8 cellular contexts compared by ENCODE assay signal in the genomic region with DNA sequence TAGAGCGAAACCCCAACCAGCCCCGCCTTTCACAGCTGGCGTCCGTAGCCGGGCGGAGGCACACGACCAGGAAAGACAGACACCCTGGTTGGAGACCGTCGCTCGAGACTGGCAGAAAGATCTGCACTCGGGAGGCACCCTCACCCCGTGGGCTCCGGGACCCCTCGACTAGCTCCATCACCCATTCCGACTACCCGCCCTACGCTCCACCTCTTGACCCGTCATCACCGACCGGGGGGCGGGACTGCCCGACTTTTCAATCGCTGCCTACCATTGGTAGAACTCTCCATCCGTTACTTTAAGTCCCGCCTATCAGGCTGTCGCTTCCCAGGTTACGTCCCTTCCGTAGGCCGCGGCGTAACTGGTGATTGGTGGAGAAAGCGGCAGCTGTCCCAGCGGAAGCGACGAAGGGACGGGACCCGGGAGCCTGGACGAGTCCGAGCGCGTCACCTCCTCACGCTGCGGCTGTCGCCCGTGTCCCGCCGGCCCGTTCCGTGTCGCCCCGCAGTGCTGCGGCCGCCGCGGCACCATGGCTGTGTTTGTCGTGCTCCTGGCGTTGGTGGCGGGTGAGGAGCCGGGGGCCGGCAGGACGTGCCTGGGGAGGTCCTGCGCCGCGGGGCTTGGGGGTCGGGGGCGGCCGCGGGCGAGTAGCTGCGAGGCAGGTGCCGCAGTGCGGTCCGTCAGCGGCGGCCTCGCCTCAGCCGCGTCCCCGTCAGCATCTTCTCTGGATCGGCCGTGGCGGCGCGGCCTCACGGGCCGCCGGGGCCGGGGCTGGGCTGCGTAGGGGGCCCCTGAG. TPM values are rescaled to one million over a fixed set of nuclear protein-coding genes. Genes with fewer than 3 reads are reported as not detected.
DNase-seq lines count a peak whose midpoint lies in the region; ATAC-seq and TF ChIP-seq lines count a peak whose summit lies in the region.

A gene with protein sequence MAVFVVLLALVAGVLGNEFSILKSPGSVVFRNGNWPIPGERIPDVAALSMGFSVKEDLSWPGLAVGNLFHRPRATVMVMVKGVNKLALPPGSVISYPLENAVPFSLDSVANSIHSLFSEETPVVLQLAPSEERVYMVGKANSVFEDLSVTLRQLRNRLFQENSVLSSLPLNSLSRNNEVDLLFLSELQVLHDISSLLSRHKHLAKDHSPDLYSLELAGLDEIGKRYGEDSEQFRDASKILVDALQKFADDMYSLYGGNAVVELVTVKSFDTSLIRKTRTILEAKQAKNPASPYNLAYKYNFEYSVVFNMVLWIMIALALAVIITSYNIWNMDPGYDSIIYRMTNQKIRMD (plus strand): TSS at position 434 of the 796 bp plus-strand sequence. CDS start 96 bp downstream, at position 530.

- TF ChIP-seq CTCF in SU-DHL-6 (IDR thresholded peaks at IDR 0.05; ENCODE audit: insufficient read depth, low read length, poor library complexity, severe bottlenecking): no peak
- TF ChIP-seq CTCF in ovary (IDR thresholded peaks at IDR 0.05): no peak
- no peak for TF ChIP-seq CTCF in thyroid gland (IDR thresholded peaks at IDR 0.05)

- peak; percentile 58 for TF ChIP-seq POLR2A in GM10847 (IDR thresholded peaks at IDR 0.05; ENCODE audit: extremely low read depth, insufficient read length)
- peak; percentile 27 for TF ChIP-seq POLR2A in ovary (IDR thresholded peaks at IDR 0.05)
- peak; percentile 74 to 95 for TF ChIP-seq POLR2A in thyroid gland (IDR thresholded peaks at IDR 0.05)

- H3K4me3 ChIP-seq in SU-DHL-6 (ENCODE audit: insufficient read depth, low read length, poor library complexity, severe bottlenecking) (peak within 1 kb of the TSS; percentile 77), ovary (peak within 1 kb of the TSS; percentile 41), thyroid gland (replicated peaks in 1 of 3) (peak within 1 kb of the TSS; percentile 58 to 70 (median 62))

- TF ChIP-seq EP300 in ovary (IDR thresholded peaks at IDR 0.05): no peak

- H2AFZ ChIP-seq in SU-DHL-6 (ENCODE audit: low read depth, low read length, severe bottlenecking): peak within 1 kb of the TSS; percentile 64

- intact Hi-C loops in Right ventricle myocardium inferior (cut with DNase I): no loop called here
- intact Hi-C loops in ovary (cut with DNase I): no loop called here
- intact Hi-C loops in thyroid gland (cut with DNase I): no loop called here

- peak within 1 kb of the TSS; percentile 90 for H3K4me2 ChIP-seq in SU-DHL-6 (ENCODE audit: low read depth, low read length, poor library complexity, severe bottlenecking)

- H3K36me3 ChIP-seq in SU-DHL-6 (ENCODE audit: low read length) (no peaks in the 10 kb centered on the region), ovary (no peaks in the 10 kb centered on the region), thyroid gland (no peaks in the 10 kb centered on the region)

- H3F3A ChIP-seq in SU-DHL-6 (ENCODE audit: insufficient read depth): no peaks in the 10 kb centered on the region

- H3K27ac ChIP-seq in SU-DHL-6 (ENCODE audit: low read depth, low read length) (peak within 1 kb of the TSS; percentile 47), ovary (peak within 1 kb of the TSS in 1 of 2 donors; percentile 64), thyroid gland (peak within 1 kb of the TSS; percentile 76 to 84 (median 76))

- H4K20me1 ChIP-seq in SU-DHL-6 (ENCODE audit: low read depth, low read length): no peaks in the 10 kb centered on the region

- H3K9me3 ChIP-seq in SU-DHL-6 (ENCODE audit: insufficient read depth, low read length) (no peaks in the 10 kb centered on the region), ovary (no peaks in the 10 kb centered on the region), thyroid gland (no peaks in the 10 kb centered on the region)

- H3K9me2 ChIP-seq in SU-DHL-6 (replicated peaks; ENCODE audit: insufficient read depth, low read length): no peaks in the 10 kb centered on the region

- H3K79me2 ChIP-seq in SU-DHL-6 (ENCODE audit: insufficient read depth, low read length): peaks cover 29% of the 10 kb centered on the region

- ATAC-seq in HG02678 (IDR thresholded peaks at IDR 0.05; ENCODE audit: unreplicated experiment): peak; percentile 95
- ATAC-seq in Right ventricle myocardium inferior: peak; percentile 99

- DNase-seq in NCI-H128 (lab: John Stamatoyannopoulos, UW; ENCODE audit: unreplicated experiment) (peak; percentile 90), Right ventricle myocardium inferior (ENCODE audit: missing footprints) (peak; percentile 94), ovary (peak; percentile 84 to 90 (median 88)), thyroid gland (peak; percentile 91 to 94)
- peak; percentile 73 for DNase-seq in activated naive CD8-positive, alpha-beta T cell treated with anti-CD3 and anti-CD28 coated beads, Interleukin-2, amount 50 U/mL, for 16 hours (ENCODE audit: low read depth, low spot score)

- H3K4me1 ChIP-seq in ovary (ENCODE audit: insufficient read depth) (no peaks in the 10 kb centered on the region), thyroid gland (peaks cover 0 to 7% of the 10 kb centered on the region in 2 donors)

- peak within 1 kb of the TSS; percentile 77 for H3K9ac ChIP-seq in SU-DHL-6 (ENCODE audit: low read length)

- WGBS in ovary, 3 donors: 23 to 32% (median 27%) methylated on average over 68 to 89 of the region's 89 CpGs
- WGBS in thyroid gland, 2 donors: 0% methylated on average over 2 to 16 of the region's 89 CpGs

- no peaks in the 10 kb centered on the region for H3K27me3 ChIP-seq in SU-DHL-6 (ENCODE audit: low read length)
- H3K27me3 ChIP-seq in ovary: no peaks in the 10 kb centered on the region
- no peaks in the 10 kb centered on the region for H3K27me3 ChIP-seq in thyroid gland

RNA-seq across cellular contexts. Expression of the gene that starts here (rescaled TPM):
- 43.5 TPM for total RNA-seq in Right ventricle myocardium inferior
- total RNA-seq in ovary: 10 to 100 TPM; 63.2 to 92.8 (median 85.2) TPM
- 100 to 1,000 TPM in 1 of 2 donors, 10 to 100 TPM in 1; 82.0 to 184 TPM for polyA plus RNA-seq in ovary
- total RNA-seq in thyroid gland: 100 to 1,000 TPM; 213 to 287 (median 270) TPM

Comparison
In these comparisons a context has a peak if more than half of its experiments do, and no peak if none do; other contexts are left out.
1. POLR2A ChIP-seq: peak in every context shown above with its lines; median percentile 84 in thyroid gland; 58 in GM10847; 27 in ovary.